Comparison of ENCODE assay signal across 1 cellular context in genomic region chr9:85941617-85941930, GRCh38.
TF ChIP-seq lines count a peak whose summit lies in the region.

No MANE protein-coding gene starts in this region.

TF ChIP-seq in H1, 55 proteins besides CTCF, POLR2A, EP300 and RAD21 (continued from another document):
- TF ChIP-seq CHD7 (IDR thresholded peaks at IDR 0.05; ENCODE audit: insufficient replicate concordance, low read length), result no peak
- no peak for TF ChIP-seq KDM1A (IDR thresholded peaks at IDR 0.05; ENCODE audit: borderline replicate concordance, low read length)
